27 cellular contexts compared by ENCODE assay signal in genomic region chr18:25245299-25245698, GRCh38.
"Had no signal": no experiment of that assay in that cellular context is flagged by ENCODE, and none has a peak within 500 bp of the region (broad histone marks: within the 10 kb centered on the region; RNA-seq: fewer than 3 reads in every experiment).

No MANE protein-coding gene starts in this region.

- DNase-seq: hippocampal formation; immature natural killer cell; kidney; left ventricle myocardium inferior; mesendoderm; naive B cell; natural killer cell; ovary; right cardiac atrium; stimulated activated CD4-positive, alpha-beta T cell treated with anti-CD3 and anti-CD28 coated beads, Interleukin-12 subunit alpha, Interleukin-12 subunit beta, amount 100 ng/mL, for 4 hours; stimulated activated CD4-positive, alpha-beta T cell treated with anti-CD3 and anti-CD28 coated beads, Interleukin-15, amount 100 ng/mL, for 24 hours; stimulated activated CD4-positive, alpha-beta T cell treated with anti-CD3 and anti-CD28 coated beads, Interleukin-2, amount 100 ng/mL, for 24 hours; stimulated activated CD4-positive, alpha-beta T cell treated with anti-CD3 and anti-CD28 coated beads, Interleukin-4, amount 100 ng/mL, for 1 hour; stimulated activated naive CD4-positive, alpha-beta T cell; tibial artery; trophoblast cell; upper lobe of right lung; uterus had no signal

- H3K4me3 Mint-ChIP-seq: immature natural killer cell; mesothelial cell of epicardium; naive B cell; natural killer cell; stimulated activated naive CD8-positive, alpha-beta T cell treated with anti-CD3 and anti-CD28 coated beads, Interleukin-15, Interleukin-2, amounts not matched to agents 100 ng/mL and 50 ng/mL, for 24 hours had no signal

- H3K27ac ChIP-seq: left ventricle myocardium inferior, ovary, suprapubic skin, thoracic aorta, tibial artery, upper lobe of right lung, uterus had no signal

- H3K27me3 Mint-ChIP-seq: stimulated activated naive CD8-positive, alpha-beta T cell treated with anti-CD3 and anti-CD28 coated beads, Interleukin-15, Interleukin-2, amounts not matched to agents 100 ng/mL and 50 ng/mL, for 24 hours had no signal

- H3K27ac Mint-ChIP-seq: immature natural killer cell; mesothelial cell of epicardium; naive B cell; natural killer cell; progenitor cell of endocrine pancreas; stimulated activated naive CD8-positive, alpha-beta T cell treated with anti-CD3 and anti-CD28 coated beads, Interleukin-15, Interleukin-2, amounts not matched to agents 100 ng/mL and 50 ng/mL, for 24 hours had no signal

- H3K4me3 ChIP-seq: left ventricle myocardium inferior, lung, ovary, skin epidermis, suprapubic skin, thoracic aorta, tibial artery, upper lobe of right lung, uterus had no signal

- H3K9me3 ChIP-seq: left ventricle myocardium inferior, ovary, suprapubic skin, thoracic aorta, tibial artery, upper lobe of right lung, uterus had no signal

- H3K36me3 ChIP-seq: left ventricle myocardium inferior, ovary, suprapubic skin, thoracic aorta, tibial artery, upper lobe of right lung, uterus had no signal

- ATAC-seq: natural killer cell, right cardiac atrium, sciatic nerve, upper lobe of right lung had no signal

- H3K36me3 Mint-ChIP-seq: immature natural killer cell, mesothelial cell of epicardium, naive B cell, natural killer cell had no signal

- FAIRE-seq: islet of Langerhans, kidney had no signal

- H3K4me1 Mint-ChIP-seq: naive B cell had no signal

- H3K27me3 ChIP-seq: ovary, suprapubic skin, tibial artery, upper lobe of right lung, uterus had no signal

- H3K9me3 Mint-ChIP-seq: mesothelial cell of epicardium; naive B cell; natural killer cell; stimulated activated naive CD8-positive, alpha-beta T cell treated with anti-CD3 and anti-CD28 coated beads, Interleukin-15, Interleukin-2, amounts not matched to agents 100 ng/mL and 50 ng/mL, for 24 hours had no signal

- H3K4me1 ChIP-seq: tibial artery, upper lobe of right lung, uterus had no signal
